23 cellular contexts compared by ENCODE assay signal in the genomic region with DNA sequence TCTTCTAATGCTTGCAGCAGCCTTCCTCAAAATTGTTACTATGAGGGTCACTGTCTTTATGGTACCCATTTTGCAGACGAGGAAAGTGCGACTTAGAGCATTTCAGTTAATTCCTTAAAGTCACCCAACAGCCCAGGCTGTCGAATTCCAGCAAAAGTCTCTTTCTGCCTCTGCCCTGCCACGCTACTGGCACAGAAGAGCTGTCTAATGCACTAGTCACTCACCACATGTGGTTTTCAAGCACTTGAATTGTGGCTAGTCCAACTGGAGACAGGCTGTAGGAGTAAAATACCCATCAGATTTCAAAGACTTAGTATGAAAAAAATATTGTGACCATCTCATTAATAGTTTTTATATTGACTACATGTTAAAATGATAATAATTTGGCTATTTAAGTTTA. TPM values are rescaled to one million over a fixed set of nuclear protein-coding genes. Genes with fewer than 3 reads are reported as not detected.
DNase-seq lines count a peak whose midpoint lies in the region; FAIRE-seq and TF ChIP-seq lines count a peak whose summit lies in the region.
"Had no signal": no experiment of that assay in that cellular context is flagged by ENCODE, and none has a peak within 500 bp of the region (broad histone marks: within the 10 kb centered on the region; RNA-seq: fewer than 3 reads in every experiment).

No MANE protein-coding gene starts in this region.

- TF ChIP-seq POLR2A in esophagus muscularis mucosa (IDR thresholded peaks at IDR 0.05; ENCODE audit: low read depth) (no peak), uterus (IDR thresholded peaks at IDR 0.05) (no peak)

- H3K4me1 ChIP-seq in esophagus muscularis mucosa (no peaks in the 10 kb centered on the region), uterus (no peaks in the 10 kb centered on the region)
- H3K4me1 ChIP-seq: SJSA1 had no signal

- H3K27me3 ChIP-seq in esophagus muscularis mucosa (peaks cover 0 to 5% (median 0%) of the 10 kb centered on the region in 4 donors), uterus (no peaks in the 10 kb centered on the region)
- H3K27me3 ChIP-seq: SJSA1 had no signal

- no peaks in the 10 kb centered on the region for H3K9me3 ChIP-seq in esophagus muscularis mucosa
- H3K9me3 ChIP-seq in uterus = no peaks in the 10 kb centered on the region
- H3K9me3 ChIP-seq: SJSA1 had no signal

- peak; percentile 87 for DNase-seq in H4 (ENCODE audit: low spot score)
- DNase-seq in SW480 (ENCODE audit: low spot score) = peak; percentile 19
- DNase-seq in glomerular visceral epithelial cell (ENCODE audit: extremely low spot score) = peak; percentile 85
- peak; percentile 57 for DNase-seq in urothelium cell line (ENCODE audit: low spot score)
- no peak for DNase-seq in medulla oblongata (ENCODE audit: extremely low spot score)
- DNase-seq in esophagus muscularis mucosa (ENCODE audit: extremely low spot score) = no peak
- DNase-seq in uterus = no peak
- DNase-seq: activated CD4-positive, CD25-positive, alpha-beta regulatory T cell treated with anti-CD3 and anti-CD28 coated beads, Interleukin-2, amount 50 U/mL, for 72 hours; activated CD8-positive, alpha-beta memory T cell treated with anti-CD3 and anti-CD28 coated beads, Interleukin-2, amount 10 ng/mL, durations not matched to agents 7 days and 5 days; caudate nucleus; DMS53; HCEC 1CT; head of caudate nucleus; natural killer cell; NCI-H1436 treated with DMSO at 0.1 percent for 48 hours; NCI-H2171; NCI-H774; stimulated activated CD4-positive, alpha-beta T cell treated with anti-CD3 and anti-CD28 coated beads, Interleukin-4, amount 100 ng/mL, for 24 hours had no signal

- no peak for FAIRE-seq in urothelium cell line (lab: Jason Lieb, UNC)
- FAIRE-seq: GM19239 had no signal

- TF ChIP-seq EP300 in esophagus muscularis mucosa (IDR thresholded peaks at IDR 0.05) = no peak

- H3K27ac ChIP-seq in esophagus muscularis mucosa (replicated peaks in 1 of 4) = no peak overlapping the region
- no peak overlapping the region for H3K27ac ChIP-seq in uterus
- H3K27ac ChIP-seq: KMS-11, SJSA1 had no signal

- H3K4me3 ChIP-seq in esophagus muscularis mucosa (peak overlapping the region in 1 of 4 donors; percentile 20), uterus (no peak overlapping the region)
- H3K4me3 ChIP-seq: SJSA1 had no signal

- WGBS in esophagus muscularis mucosa = 72% methylated on average over 4 of the region's 4 CpGs

- TF ChIP-seq CTCF in esophagus muscularis mucosa (IDR thresholded peaks at IDR 0.05) (no peak), uterus (IDR thresholded peaks at IDR 0.05) (no peak)

- H3K36me3 ChIP-seq in esophagus muscularis mucosa (no peaks in the 10 kb centered on the region), uterus (no peaks in the 10 kb centered on the region)
- H3K36me3 ChIP-seq: SJSA1 had no signal

- intact Hi-C loops in esophagus muscularis mucosa (cut with DNase I) (no loop called here), uterus (cut with DNase I; ENCODE audit: low total_unique reads) (no loop called here)

RNA-seq across cellular contexts. Expression of a gene that starts 1.7 kb away (rescaled TPM):
- 2.5 and 3.0 TPM in 2 replicates for total RNA-seq in H4 (2014; rRNA removed; shearing (Covaris generic))
- total RNA-seq in esophagus muscularis mucosa (10 to 100 TPM in 2 of 4 donors, 1 to 10 TPM in 2; 3.7 to 38.9 (median 7.7) TPM), uterus (10 to 100 TPM in 1 of 4 donors, 1 to 10 TPM in 2, under 1 TPM in 1; 0.51 to 58.2 (median 2.1) TPM)
- total RNA-seq: activated CD8-positive, alpha-beta memory T cell treated with anti-CD3 and anti-CD28 coated beads, Interleukin-2, amount 10 ng/mL, durations not matched to agents 7 days and 5 days; activated T-helper 17 cell treated with anti-CD3 and anti-CD28 coated beads, Interleukin-2, amount 50 U/mL, for 72 hours; lung microvascular endothelial cell; SJSA1 had no signal

RNA-seq across cellular contexts. Expression of a gene that starts 11.0 kb away (rescaled TPM):
- 0.23 TPM in 1 of 2 replicates, not detected in the other for total RNA-seq in H4 (2014; rRNA removed; shearing (Covaris generic))
- total RNA-seq in esophagus muscularis mucosa = 1 to 10 TPM in 2 of 4 donors, under 1 TPM in 1, not detected in 1; 0.29 to 9.1 (median 1.5) TPM
- total RNA-seq in uterus = under 1 TPM in 2 of 4 donors, not detected in 2; 0.58 to 0.76 TPM
- total RNA-seq: activated CD8-positive, alpha-beta memory T cell treated with anti-CD3 and anti-CD28 coated beads, Interleukin-2, amount 10 ng/mL, durations not matched to agents 7 days and 5 days; activated T-helper 17 cell treated with anti-CD3 and anti-CD28 coated beads, Interleukin-2, amount 50 U/mL, for 72 hours; lung microvascular endothelial cell; SJSA1 had no signal

RNA-seq across cellular contexts. Expression of a gene that starts 26.2 kb away (rescaled TPM):
- total RNA-seq in H4 (2014; rRNA removed; shearing (Covaris generic)) = not detected in 2 replicates
- total RNA-seq in esophagus muscularis mucosa (10 to 100 TPM in 1 of 4 donors, 1 to 10 TPM in 1, under 1 TPM in 2; under 0.01 to 28.8 (median 1.3) TPM), uterus (1 to 10 TPM in 1 of 4 donors, under 1 TPM in 3; 0.29 to 2.0 (median 0.70) TPM)
- total RNA-seq: activated CD8-positive, alpha-beta memory T cell treated with anti-CD3 and anti-CD28 coated beads, Interleukin-2, amount 10 ng/mL, durations not matched to agents 7 days and 5 days; activated T-helper 17 cell treated with anti-CD3 and anti-CD28 coated beads, Interleukin-2, amount 50 U/mL, for 72 hours; natural killer cell; SJSA1 had no signal

RNA-seq across cellular contexts. Expression of a gene that starts 45.0 kb away (rescaled TPM):
- total RNA-seq in H4 (2014; rRNA removed; shearing (Covaris generic)) = 0.62 and 0.64 TPM in 2 replicates
- 1 to 10 TPM; 4.0 to 9.9 (median 6.8) TPM for total RNA-seq in esophagus muscularis mucosa
- 1 to 10 TPM in 3 of 4 donors, not detected in 1; 1.2 to 5.6 (median 1.8) TPM for total RNA-seq in uterus
- total RNA-seq: activated CD8-positive, alpha-beta memory T cell treated with anti-CD3 and anti-CD28 coated beads, Interleukin-2, amount 10 ng/mL, durations not matched to agents 7 days and 5 days; activated T-helper 17 cell treated with anti-CD3 and anti-CD28 coated beads, Interleukin-2, amount 50 U/mL, for 72 hours; SJSA1 had no signal

RNA-seq across cellular contexts. Expression of a gene that starts 56.8 kb away (rescaled TPM):
- 4.2 and 8.2 TPM in 2 replicates for total RNA-seq in H4 (2014; rRNA removed; shearing (Covaris generic))
- total RNA-seq in esophagus muscularis mucosa (10 to 100 TPM; 11.8 to 37.8 (median 17.4) TPM), uterus (100 to 1,000 TPM in 1 of 4 donors, 10 to 100 TPM in 2, 1 to 10 TPM in 1; 9.7 to 112 (median 22.5) TPM)

Comparison
In these comparisons a context has a peak if more than half of its experiments do, and no peak if none do; other contexts are left out.
1. DNase-seq: peak in H4 (single experiment), SW480 (single experiment), glomerular visceral epithelial cell (single experiment) and urothelium cell line (single experiment); none in medulla oblongata (single experiment), esophagus muscularis mucosa (single experiment) and uterus (0 of 2).